Comparison of ENCODE assay signal across 9 cellular contexts in the genomic region with DNA sequence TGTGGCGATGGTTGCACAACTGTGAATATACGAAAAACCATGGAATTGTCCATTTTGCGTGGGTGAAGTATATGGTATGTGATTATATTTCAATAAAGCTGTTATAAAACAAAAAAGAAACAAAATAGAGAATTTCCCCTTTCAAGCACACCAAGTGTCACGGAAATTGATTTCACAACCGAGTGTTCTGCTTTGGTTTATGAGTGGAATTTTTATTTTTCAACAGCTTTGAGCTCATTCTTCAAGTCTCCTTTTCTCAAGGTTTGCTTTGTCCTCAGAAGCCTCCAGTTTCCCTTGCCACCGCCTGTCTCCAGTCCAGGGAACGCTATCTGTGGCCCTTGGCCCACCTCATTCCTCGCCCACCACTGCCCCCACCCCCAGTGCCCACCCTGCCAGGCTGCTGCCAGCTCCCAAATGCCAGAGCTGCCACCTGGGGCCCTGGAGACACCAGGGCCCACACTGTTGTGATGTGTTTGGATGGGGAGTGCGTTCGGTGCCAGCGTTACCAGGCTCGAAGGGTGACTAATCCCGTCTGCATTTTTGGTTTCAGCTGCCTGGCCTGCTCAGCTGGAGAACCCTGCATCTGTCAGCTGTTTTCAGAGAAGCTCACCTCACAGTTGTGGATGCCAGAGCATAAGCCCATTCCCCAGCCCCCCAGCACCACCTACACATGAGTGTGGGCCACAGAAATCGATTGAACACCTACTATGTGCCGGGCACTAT. TPM values are rescaled to one million over a fixed set of nuclear protein-coding genes. Genes with fewer than 3 reads are reported as not detected.
A peak's percentile ranks its signal among the peaks of the same experiment; 100 is the strongest.
DNase-seq lines count a peak whose midpoint lies in the region; FAIRE-seq and TF ChIP-seq lines count a peak whose summit lies in the region.
"Had no signal": no experiment of that assay in that cellular context is flagged by ENCODE, and none has a peak within 500 bp of the region (broad histone marks: within the 10 kb centered on the region; RNA-seq: fewer than 3 reads in every experiment).

No MANE protein-coding gene starts in this region.

- no peak overlapping the region for H2BK15ac ChIP-seq in H9 (ENCODE audit: low read depth, low read length)

- TF ChIP-seq CTCF in astrocyte (IDR thresholded peaks at IDR 0.05; ENCODE audit: insufficient read depth, low read depth, low read length): no peak
- TF ChIP-seq CTCF in kidney (IDR thresholded peaks at IDR 0.05; ENCODE audit: borderline replicate concordance, extremely low read depth, insufficient read depth): no peak
- TF ChIP-seq CTCF in GM13977 (IDR thresholded peaks at IDR 0.05; ENCODE audit: extremely low read depth, insufficient read depth, missing control alignments): no peak
- no peak for TF ChIP-seq CTCF in H9 (conservative IDR thresholded peaks at IDR 0.05)

- intact Hi-C loops in kidney (cut with DNase I): no loop called here

- H2BK5ac ChIP-seq in H9 (ENCODE audit: insufficient read length, low read length): no peak overlapping the region

- H2AK5ac ChIP-seq in H9 (ENCODE audit: insufficient read length, low read length): no peak overlapping the region

- H4K5ac ChIP-seq in H9 (ENCODE audit: insufficient read length, low read depth, low read length): no peak overlapping the region

- H3K9me3 ChIP-seq in astrocyte (ENCODE audit: insufficient read depth, low read depth, low read length) (no peaks in the 10 kb centered on the region), kidney (ENCODE audit: control insufficient read depth in 1 of 2, low read length in 2 of 2) (no peaks in the 10 kb centered on the region), H9 (ENCODE audit: control insufficient read depth, low read depth, low read length) (no peaks in the 10 kb centered on the region)

- peak overlapping the region; percentile 75 for H3K9ac ChIP-seq in astrocyte (ENCODE audit: low read length)
- H3K9ac ChIP-seq in kidney (ENCODE audit: low read length in 2 of 2): no peak overlapping the region
- H3K9ac ChIP-seq in H9 (ENCODE audit: extremely low read depth, insufficient read length, low read length): no peak overlapping the region

- no peak overlapping the region for H3K56ac ChIP-seq in H9 (ENCODE audit: insufficient read length, low read depth, low read length)

- H3K4me3 ChIP-seq in astrocyte (ENCODE audit: insufficient read depth, low read depth, low read length) (no peak overlapping the region), kidney (ENCODE audit: low read length in 2 of 2) (no peak overlapping the region)

- in situ Hi-C loops in GM13977 (cut with MboI; ENCODE audit: low pct_unique_long_range_greater_than_20kb, low sequenced_read_pairs, unreplicated experiment): no loop called here

- peaks cover 10% of the 10 kb centered on the region for H3K4me1 ChIP-seq in astrocyte (ENCODE audit: insufficient read depth, low read length)
- peaks cover 2 to 3% of the 10 kb centered on the region in 2 donors for H3K4me1 ChIP-seq in kidney (ENCODE audit: control insufficient read depth in 1 of 2, insufficient read depth in 1 of 2, low read depth in 1 of 2, low read length in 2 of 2)
- H3K4me1 ChIP-seq in H9 (ENCODE audit: insufficient read depth, low read length): no peaks in the 10 kb centered on the region

- H2BK20ac ChIP-seq in H9 (ENCODE audit: low read depth, low read length, poor library complexity, severe bottlenecking): no peak overlapping the region

- H3K4me3 Mint-ChIP-seq in astrocyte (ENCODE audit: unreplicated experiment) (peak overlapping the region; percentile 27), H9 (no peak overlapping the region)

- H3K36me3 Mint-ChIP-seq in astrocyte (ENCODE audit: low read depth, unreplicated experiment) (peaks cover 1% of the 10 kb centered on the region), H9 (ENCODE audit: insufficient read depth in 1 of 3, low read depth in 3 of 3) (no peaks in the 10 kb centered on the region)

- no peaks in the 10 kb centered on the region for H3K27me3 ChIP-seq in astrocyte (ENCODE audit: insufficient read depth, low read length)
- H3K27me3 ChIP-seq in H9 (ENCODE audit: insufficient read depth, low read length): no peaks in the 10 kb centered on the region

- H3K4me1 Mint-ChIP-seq in astrocyte (ENCODE audit: low read depth, unreplicated experiment) (peaks cover 5% of the 10 kb centered on the region), H9 (no peaks in the 10 kb centered on the region)

- H4K91ac ChIP-seq in H9 (ENCODE audit: insufficient read length, low read depth, low read length): no peak overlapping the region

- H3K23ac ChIP-seq in H9 (ENCODE audit: insufficient read length, low read depth, low read length): no peak overlapping the region

- H3K18ac ChIP-seq in H9 (ENCODE audit: insufficient read length, low read depth, low read length): no peak overlapping the region

- peak overlapping the region; percentile 84 for H3K27ac ChIP-seq in astrocyte (ENCODE audit: low read depth, low read length)
- no peak overlapping the region for H3K27ac ChIP-seq in kidney (ENCODE audit: low read depth in 2 of 2, low read length in 2 of 2)
- no peak overlapping the region for H3K27ac ChIP-seq in H9 (ENCODE audit: insufficient read length, low read depth, low read length)

- H3K4me2 ChIP-seq in astrocyte (ENCODE audit: low read length): peak overlapping the region; percentile 35
- H3K4me2 ChIP-seq in H9 (ENCODE audit: insufficient read depth, insufficient read length, low read length): no peak overlapping the region

- peak; percentile 43 for FAIRE-seq in astrocyte (lab: Jason Lieb, UNC)
- no peak for FAIRE-seq in kidney (lab: Jason Lieb, UNC)
- FAIRE-seq: endothelial cell of umbilical vein had no signal

- H2BK12ac ChIP-seq in H9 (ENCODE audit: insufficient read length, low read depth, low read length): no peak overlapping the region

- H2BK120ac ChIP-seq in H9 (ENCODE audit: low read depth, low read length, poor library complexity, severe bottlenecking): no peak overlapping the region

- H3K9me3 Mint-ChIP-seq in astrocyte (ENCODE audit: unreplicated experiment): peaks cover 2% of the 10 kb centered on the region
- H3K9me3 Mint-ChIP-seq in H9: no peaks in the 10 kb centered on the region

- H3K14ac ChIP-seq in H9 (ENCODE audit: insufficient read depth, low read length): no peak overlapping the region

- H2AFZ ChIP-seq in astrocyte (ENCODE audit: low read depth, low read length) (no peak overlapping the region), H9 (ENCODE audit: low read length) (no peak overlapping the region)

- H3K23me2 ChIP-seq in H9 (ENCODE audit: insufficient read length, low read depth, low read length, poor library complexity, severe bottlenecking): no peaks in the 10 kb centered on the region

- no peaks in the 10 kb centered on the region for H3K79me1 ChIP-seq in H9 (ENCODE audit: insufficient read depth, low read depth, low read length, poor library complexity, severe bottlenecking)

- peaks cover 3% of the 10 kb centered on the region for H3K27me3 Mint-ChIP-seq in astrocyte (ENCODE audit: low read depth, unreplicated experiment)
- H3K27me3 Mint-ChIP-seq in H9 (ENCODE audit: low read depth): peaks cover 11% of the 10 kb centered on the region

- no peaks in the 10 kb centered on the region for H3K36me3 ChIP-seq in astrocyte (ENCODE audit: insufficient read depth, low read length)
- H3K36me3 ChIP-seq in kidney (ENCODE audit: control insufficient read depth in 1 of 2, insufficient read depth in 2 of 2, low read length in 2 of 2): no peaks in the 10 kb centered on the region

- H4K20me1 ChIP-seq in astrocyte (ENCODE audit: insufficient read depth, low read length) (no peaks in the 10 kb centered on the region), H9 (ENCODE audit: control insufficient read depth, insufficient read depth, insufficient read length) (peaks cover 2% of the 10 kb centered on the region)

- H3K27ac Mint-ChIP-seq in astrocyte (ENCODE audit: unreplicated experiment): peak overlapping the region; percentile 86
- no peak overlapping the region for H3K27ac Mint-ChIP-seq in H9

- H3T11ph ChIP-seq in H9 (ENCODE audit: low read length): no peak overlapping the region

- no peak overlapping the region for H3K4ac ChIP-seq in H9 (ENCODE audit: low read depth, low read length)

- no CpG with 5 or more reads among the region's 15 CpGs for WGBS in H9 (ENCODE audit: extremely low coverage, insufficient read length, low lambda C conversion rate)

- H3K79me2 ChIP-seq in astrocyte (ENCODE audit: insufficient read depth, low read length) (no peaks in the 10 kb centered on the region), H9 (ENCODE audit: insufficient read depth, low read length) (no peaks in the 10 kb centered on the region)

- H4K8ac ChIP-seq in H9 (replicated peaks; ENCODE audit: insufficient read length, low read depth, low read length): no peak overlapping the region

- DNase-seq in HS-27A (ENCODE audit: low read depth) (peak; percentile 51), astrocyte (ENCODE audit: low read depth) (peak; percentile 91), kidney (peak; percentile 89), stromal cell of bone marrow (ENCODE audit: low read depth) (peak; percentile 93), GM13977 (ENCODE audit: low spot score) (no peak), NCI-H2029 (lab: John Stamatoyannopoulos, UW) (no peak), H9 (no peak)
- no peak for DNase-seq in activated CD4-positive, CD25-positive, alpha-beta regulatory T cell treated with anti-CD3 and anti-CD28 coated beads, Interleukin-2, amount 50 U/mL, for 72 hours

RNA-seq across cellular contexts. Expression of a gene that starts 30.4 kb away (rescaled TPM):
- total RNA-seq in astrocyte (80.5 and 90.1 TPM in 2 replicates), kidney (172 TPM), H9 (2021) (10.9 and 11.3 TPM in 2 replicates)
- polyA plus RNA-seq in kidney (ENCODE audit: insufficient read depth, low read depth, low replicate concordance): 298 TPM

Comparison
In these comparisons a context has a peak if more than half of its experiments do, and no peak if none do; other contexts are left out.
1. DNase-seq: peak in HS-27A (single experiment), astrocyte (single experiment), kidney (single experiment) and stromal cell of bone marrow (single experiment); none in activated CD4-positive, CD25-positive, alpha-beta regulatory T cell treated with anti-CD3 and anti-CD28 coated beads, Interleukin-2, amount 50 U/mL, for 72 hours (single experiment), GM13977 (single experiment), NCI-H2029 (single experiment) and H9 (single experiment).